In the genomic region with DNA sequence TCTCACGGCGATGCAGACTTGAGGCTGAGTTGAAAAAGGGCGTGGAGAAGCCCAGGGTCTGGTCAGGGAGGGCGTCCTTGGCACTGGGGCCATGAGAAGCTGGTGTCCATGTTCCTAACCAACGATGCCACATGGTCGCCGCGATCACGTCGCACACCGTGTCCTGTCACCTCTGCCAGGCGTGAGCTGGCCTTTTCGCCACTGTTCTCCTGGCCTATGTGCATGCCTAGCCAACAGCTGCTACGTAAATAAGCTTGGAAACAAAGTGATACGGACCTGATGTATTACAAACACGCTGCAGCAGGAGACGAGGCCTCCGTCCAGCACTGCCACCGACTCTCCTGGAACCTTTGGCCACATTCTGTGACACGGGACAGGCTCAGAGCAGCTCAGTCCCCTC, we compare ENCODE assay signal across 15 cellular contexts. TPM values are rescaled to one million over a fixed set of nuclear protein-coding genes. Genes with fewer than 3 reads are reported as not detected.
"Had no signal": no experiment of that assay in that cellular context is flagged by ENCODE, and none has a peak within 500 bp of the region (broad histone marks: within the 10 kb centered on the region; RNA-seq: fewer than 3 reads in every experiment).

No MANE protein-coding gene starts in this region.

- H3K4me3 Mint-ChIP-seq: activated naive CD8-positive, alpha-beta T cell had no signal

- DNase-seq: activated gamma-delta T cell; activated T-cell treated with anti-CD3 and anti-CD28 coated beads, Interleukin-2, amount 50 U/mL, for 1 hour; amygdala; dorsolateral prefrontal cortex; mesenchymal stem cell; sigmoid colon; stimulated activated CD4-positive, alpha-beta T cell treated with anti-CD3 and anti-CD28 coated beads, Interleukin-2, amount 100 ng/mL, for 48 hours; stimulated activated CD8-positive, alpha-beta memory T cell treated with anti-CD3 and anti-CD28 coated beads, Interleukin-4, amount 100 ng/mL, for 48 hours; stomach; T-helper 2 cell; uterus had no signal

- H3K27ac Mint-ChIP-seq: activated naive CD8-positive, alpha-beta T cell had no signal

- H3K4me1 ChIP-seq: sigmoid colon, uterus had no signal

- H3K27ac ChIP-seq: esophagus muscularis mucosa, sigmoid colon, uterus had no signal

- H3K36me3 ChIP-seq: uterus had no signal

- H3K27me3 ChIP-seq: dorsolateral prefrontal cortex, sigmoid colon, stomach, uterus had no signal

- H3K36me3 Mint-ChIP-seq: activated naive CD8-positive, alpha-beta T cell had no signal

- H3K4me3 ChIP-seq: dorsolateral prefrontal cortex, esophagus muscularis mucosa, sigmoid colon, stomach, uterus had no signal

- H3K9me3 ChIP-seq: esophagus muscularis mucosa, sigmoid colon, stomach, uterus had no signal

RNA-seq across cellular contexts. Expression of gene KIF25, which starts 22.0 kb away (rescaled TPM):
- total RNA-seq: fibroblast of villous mesenchyme, posterior vena cava had no signal
